In the genomic region with DNA sequence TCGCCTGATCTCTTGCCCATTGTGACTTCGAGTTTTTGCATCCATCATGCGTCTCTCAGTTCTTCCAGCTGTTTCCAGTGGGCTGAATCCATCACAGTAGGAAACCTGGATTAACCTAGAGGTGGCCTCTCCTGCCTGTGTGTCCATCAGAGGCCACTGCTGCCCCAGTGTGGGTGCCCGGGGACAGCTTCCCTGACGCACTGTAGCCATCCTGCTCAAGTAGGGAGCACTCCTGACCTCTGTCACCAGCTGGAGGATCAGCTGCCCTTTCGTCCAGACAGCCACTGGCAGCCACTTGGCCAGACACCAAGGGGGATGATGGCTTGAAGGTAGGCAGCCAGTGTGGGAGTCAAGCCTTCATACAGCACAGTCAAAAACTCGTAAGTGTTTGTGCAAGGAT, we compare ENCODE assay signal across 15 cellular contexts. TPM values are rescaled to one million over a fixed set of nuclear protein-coding genes. Genes with fewer than 3 reads are reported as not detected.
DNase-seq lines count a peak whose midpoint lies in the region; ATAC-seq and TF ChIP-seq lines count a peak whose summit lies in the region.
"Had no signal": no experiment of that assay in that cellular context is flagged by ENCODE, and none has a peak within 500 bp of the region (broad histone marks: within the 10 kb centered on the region; RNA-seq: fewer than 3 reads in every experiment).

No MANE protein-coding gene starts in this region.

- no peak for DNase-seq in Right ventricle myocardium inferior (ENCODE audit: missing footprints)
- DNase-seq in cardiac septum (ENCODE audit: low spot score): no peak
- DNase-seq in WERI-Rb-1: peak; percentile 14
- DNase-seq in right cardiac atrium: peak in 1 of 3 donors; percentile 36
- DNase-seq in sigmoid colon: peak; percentile 49
- no peak for DNase-seq in activated CD4-positive, alpha-beta T cell treated with anti-CD3 and anti-CD28 coated beads, Interleukin-2, amount 50 U/mL, for 48 hours
- DNase-seq in substantia nigra (lab: John Stamatoyannopoulos, UW): no peak
- no peak for DNase-seq in hippocampal formation (lab: John Stamatoyannopoulos, UW)
- DNase-seq: Caco-2; CD8-positive, alpha-beta memory T cell; DND-41; GDM1 had no signal

- no peak for TF ChIP-seq POLR2A in sigmoid colon (IDR thresholded peaks at IDR 0.05)

- TF ChIP-seq EP300 in sigmoid colon (IDR thresholded peaks at IDR 0.05): no peak

- H3K4me3 ChIP-seq in WERI-Rb-1 (ENCODE audit: low read depth, low read length): no peak overlapping the region
- no peak overlapping the region for H3K4me3 ChIP-seq in right cardiac atrium (ENCODE audit: low read length)
- no peak overlapping the region for H3K4me3 ChIP-seq in sigmoid colon
- H3K4me3 ChIP-seq: GM23338, HAP-1 had no signal

- H3K27ac ChIP-seq in WERI-Rb-1 (no peak overlapping the region), right cardiac atrium (ENCODE audit: low read length) (no peak overlapping the region), sigmoid colon (no peak overlapping the region), substantia nigra (ENCODE audit: low read depth, low read length, poor library complexity, severe bottlenecking) (no peak overlapping the region)
- H3K27ac ChIP-seq: 22Rv1 had no signal

- TF ChIP-seq CTCF in WERI-Rb-1 (IDR thresholded peaks at IDR 0.05; ENCODE audit: low read depth, low read length) (no peak), sigmoid colon (IDR thresholded peaks at IDR 0.05) (no peak)

- H3K4me1 ChIP-seq in right cardiac atrium (ENCODE audit: control insufficient read depth, insufficient read depth, low read length) (peaks cover 2% of the 10 kb centered on the region), sigmoid colon (no peaks in the 10 kb centered on the region)
- H3K4me1 ChIP-seq: HAP-1 had no signal

- H3K36me3 ChIP-seq in WERI-Rb-1 (no peaks in the 10 kb centered on the region), sigmoid colon (no peaks in the 10 kb centered on the region)
- H3K36me3 ChIP-seq: HAP-1 had no signal

- intact Hi-C loops in Right ventricle myocardium inferior (cut with DNase I) (no loop called here), cardiac septum (cut with DNase I) (no loop called here), right cardiac atrium (cut with DNase I) (no loop called here), sigmoid colon (cut with DNase I) (no loop called here)

- 70% methylated on average over 7 of the region's 7 CpGs for WGBS in right cardiac atrium
- 82 to 90% methylated on average over 7 of the region's 7 CpGs for WGBS in sigmoid colon, 2 donors

- H3K9me3 ChIP-seq in WERI-Rb-1 (ENCODE audit: severe bottlenecking) (peaks cover 5% of the 10 kb centered on the region), right cardiac atrium (ENCODE audit: control insufficient read depth, low read length) (no peaks in the 10 kb centered on the region), sigmoid colon (no peaks in the 10 kb centered on the region)
- H3K9me3 ChIP-seq: HAP-1 had no signal

- ATAC-seq in Right ventricle myocardium inferior: peak; percentile 42
- ATAC-seq in right cardiac atrium: peak; percentile 38 to 51

- H3K27me3 ChIP-seq in WERI-Rb-1 (ENCODE audit: insufficient read depth, low read depth, severe bottlenecking) (no peaks in the 10 kb centered on the region), right cardiac atrium (ENCODE audit: control insufficient read depth, insufficient read depth) (no peaks in the 10 kb centered on the region), sigmoid colon (no peaks in the 10 kb centered on the region)

RNA-seq across cellular contexts. Expression of a gene that starts 36.9 kb away (rescaled TPM):
- total RNA-seq in Right ventricle myocardium inferior: 133 TPM
- total RNA-seq in cardiac septum: 208 TPM
- total RNA-seq in right cardiac atrium: 10 to 100 TPM; 22.9 to 31.3 (median 24.2) TPM
- polyA plus RNA-seq in right cardiac atrium: 12.4 TPM
- total RNA-seq in sigmoid colon: 10 to 100 TPM; 11.4 to 25.0 (median 22.2) TPM
- polyA plus RNA-seq in sigmoid colon: 10 to 100 TPM in 1 of 3 donors, 1 to 10 TPM in 2; 4.2 to 51.8 (median 5.3) TPM

RNA-seq across cellular contexts. Expression of a gene that starts 47.6 kb away (rescaled TPM):
- total RNA-seq in Right ventricle myocardium inferior (67.5 TPM), cardiac septum (67.8 TPM), right cardiac atrium (10 to 100 TPM; 56.9 to 71.7 (median 59.8) TPM), sigmoid colon (100 to 1,000 TPM; 116 to 155 (median 139) TPM)
- polyA plus RNA-seq in right cardiac atrium (49.5 TPM), sigmoid colon (100 to 1,000 TPM in 1 of 3 donors, 10 to 100 TPM in 2; 36.9 to 132 (median 93.7) TPM)

Comparison
In these comparisons a context has a peak if more than half of its experiments do, and no peak if none do; other contexts are left out.
1. DNase-seq: peak in WERI-Rb-1 (single experiment) and sigmoid colon (single experiment); none in Right ventricle myocardium inferior (single experiment), cardiac septum (single experiment), activated CD4-positive, alpha-beta T cell treated with anti-CD3 and anti-CD28 coated beads, Interleukin-2, amount 50 U/mL, for 48 hours (0 of 2), substantia nigra (0 of 49) and hippocampal formation (0 of 2).